ENCODE assay signal across 8 cellular contexts in the genomic region with DNA sequence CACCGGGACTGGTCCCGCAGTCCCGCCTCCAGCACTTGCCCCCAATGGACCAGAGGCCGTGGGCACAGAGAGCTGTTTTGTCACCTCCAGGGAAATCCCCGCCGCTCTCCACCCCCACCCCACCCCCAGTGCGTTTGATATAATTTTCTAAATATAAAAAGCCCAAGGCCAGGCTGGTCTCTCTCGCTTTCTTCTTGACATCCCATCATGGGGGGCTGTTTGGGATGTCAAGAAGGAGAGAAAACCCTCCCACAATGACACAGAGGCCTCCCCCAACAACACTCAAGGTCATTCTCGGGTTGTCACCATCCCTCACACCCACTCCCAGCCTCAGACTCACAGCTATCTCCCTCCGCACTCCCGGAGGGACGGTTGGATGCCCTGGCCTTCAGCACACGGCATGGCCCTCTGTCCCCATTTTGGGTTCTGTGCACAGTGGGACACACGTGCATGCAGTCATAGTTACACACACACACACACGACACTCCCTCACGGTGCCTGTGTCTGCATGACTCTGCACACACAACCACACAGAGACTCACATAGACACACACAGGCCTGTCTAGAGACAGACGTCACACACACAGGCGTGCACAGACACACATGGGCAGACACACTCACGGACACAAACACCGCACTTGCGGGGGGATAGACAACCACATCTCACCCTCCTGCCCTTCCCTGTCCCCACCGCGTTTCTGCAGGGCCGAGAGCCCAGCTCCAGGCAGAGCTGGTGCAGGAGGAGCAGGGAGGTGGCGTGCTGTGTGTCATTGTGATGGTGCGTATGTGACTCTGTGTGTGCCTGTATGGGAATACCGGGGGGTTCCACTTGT. TPM values are rescaled to one million over a fixed set of nuclear protein-coding genes. Genes with fewer than 3 reads are reported as not detected.
DNase-seq lines count a peak whose midpoint lies in the region; ATAC-seq and TF ChIP-seq lines count a peak whose summit lies in the region.

No MANE protein-coding gene starts in this region.

- H3K27me3 ChIP-seq in mucosa of stomach (ENCODE audit: control insufficient read depth, insufficient read depth, low read length) (no peaks in the 10 kb centered on the region), upper lobe of left lung (no peaks in the 10 kb centered on the region)

- peak; percentile 21 for DNase-seq in activated CD4-positive, alpha-beta T cell treated with anti-CD3 and anti-CD28 coated beads for 36 hours
- no peak for DNase-seq in activated CD4-positive, alpha-beta T cell treated with anti-CD3 and anti-CD28 coated beads for 4 hours
- DNase-seq in cardiac fibroblast (ENCODE audit: low read depth in 2 of 2) (no peak), upper lobe of left lung (no peak), COR-L47 (lab: John Stamatoyannopoulos, UW) (no peak), iPS-NIHi7 (ENCODE audit: extremely low spot score) (no peak)

- H3K4me3 ChIP-seq in cardiac fibroblast (replicated peaks in 1 of 2; ENCODE audit: low read depth in 2 of 2, low read length in 2 of 2) (peak overlapping the region; percentile 72 to 80), mucosa of stomach (ENCODE audit: low read length) (no peak overlapping the region), upper lobe of left lung (peak overlapping the region in 3 of 4 donors; percentile 89 to 99 (median 99))

- intact Hi-C loops in activated CD4-positive, alpha-beta T cell treated with anti-CD3 and anti-CD28 coated beads for 36 hours (cut with DNase I, micrococcal nuclease), result loop anchor here (2.0 to 5.0 kb wide), 2 partner anchors 76 to 579 kb away; partner anchors contain the start of gene SGTA (in 1 of the 2)

- H3K27ac Mint-ChIP-seq in activated CD4-positive, alpha-beta T cell treated with anti-CD3 and anti-CD28 coated beads for 36 hours, result peak overlapping the region; percentile 48

- no peaks in the 10 kb centered on the region for H3K9me3 Mint-ChIP-seq in activated CD4-positive, alpha-beta T cell treated with anti-CD3 and anti-CD28 coated beads for 36 hours (ENCODE audit: low read depth)

- peak overlapping the region; percentile 61 for H3K9ac ChIP-seq in mucosa of stomach (ENCODE audit: low read length)

- H3K9me3 ChIP-seq in mucosa of stomach (ENCODE audit: control insufficient read depth, low read length) (no peaks in the 10 kb centered on the region), upper lobe of left lung (no peaks in the 10 kb centered on the region)

- no peak for TF ChIP-seq POLR2A in upper lobe of left lung (IDR thresholded peaks at IDR 0.05)

- CTCF ChIA-PET in activated CD4-positive, alpha-beta T cell treated with anti-CD3 and anti-CD28 coated beads for 36 hours (lab: Charles Lee), result interaction anchor here (0.6 to 0.8 kb wide), 2 partner anchors 9 to 12 kb away, joined by 3 read pairs; no protein-coding TSS in a partner anchor

- H3K27me3 Mint-ChIP-seq in activated CD4-positive, alpha-beta T cell treated with anti-CD3 and anti-CD28 coated beads for 36 hours, result peaks cover 11% of the 10 kb centered on the region

- peak overlapping the region; percentile 84 to 100 (median 94) for H3K27ac ChIP-seq in upper lobe of left lung

- TF ChIP-seq CTCF in cardiac fibroblast (IDR thresholded peaks at IDR 0.05; ENCODE audit: low read depth, low read length), result no peak
- TF ChIP-seq CTCF in upper lobe of left lung (IDR thresholded peaks at IDR 0.05), result no peak

- peaks cover 29% of the 10 kb centered on the region for H3K4me1 ChIP-seq in mucosa of stomach (ENCODE audit: control insufficient read depth, insufficient read depth, low read length)
- H3K4me1 ChIP-seq in upper lobe of left lung, result peaks cover 30 to 52% (median 39%) of the 10 kb centered on the region in 4 donors

- no peak for ATAC-seq in activated CD4-positive, alpha-beta T cell treated with anti-CD3 and anti-CD28 coated beads for 36 hours
- ATAC-seq in upper lobe of left lung (ENCODE audit: low FRiP score in 2 of 2) (no peak), HG02840 (IDR thresholded peaks at IDR 0.05; ENCODE audit: low FRiP score, unreplicated experiment) (no peak)

- H3K4me3 Mint-ChIP-seq in activated CD4-positive, alpha-beta T cell treated with anti-CD3 and anti-CD28 coated beads for 36 hours, result peak overlapping the region; percentile 86

- no peak for TF ChIP-seq EP300 in upper lobe of left lung (IDR thresholded peaks at IDR 0.05)

- H3K36me3 Mint-ChIP-seq in activated CD4-positive, alpha-beta T cell treated with anti-CD3 and anti-CD28 coated beads for 36 hours (ENCODE audit: low read depth), result no peaks in the 10 kb centered on the region

- H3K36me3 ChIP-seq in mucosa of stomach (ENCODE audit: control insufficient read depth, insufficient read depth, low read length) (no peaks in the 10 kb centered on the region), upper lobe of left lung (no peaks in the 10 kb centered on the region)

- WGBS in upper lobe of left lung, 2 donors, result 30 to 52% methylated on average over 6 to 24 of the region's 27 CpGs

- peaks cover 38% of the 10 kb centered on the region for H3K4me1 Mint-ChIP-seq in activated CD4-positive, alpha-beta T cell treated with anti-CD3 and anti-CD28 coated beads for 36 hours

- POLR2A ChIA-PET in activated CD4-positive, alpha-beta T cell treated with anti-CD3 and anti-CD28 coated beads for 36 hours (lab: Charles Lee), result interaction anchor here (0.6 kb wide), 1 partner anchor 633 kb away, joined by 3 read pairs; no protein-coding TSS in a partner anchor

RNA-seq across cellular contexts. Expression of gene NFIC, which starts 4.8 kb away (rescaled TPM):
- total RNA-seq in activated CD4-positive, alpha-beta T cell treated with anti-CD3 and anti-CD28 coated beads for 36 hours, result 10 to 100 TPM; 20.5 to 22.6 TPM
- 100 to 1,000 TPM in 5 of 6 donors, 10 to 100 TPM in 1; 96.1 to 175 (median 154) TPM for total RNA-seq in upper lobe of left lung

Comparison
In these comparisons a context has a peak if more than half of its experiments do, and no peak if none do; other contexts are left out.
1. RNA of gene NFIC, which starts 4.8 kb away (total RNA-seq): 96.1 to 175 TPM in upper lobe of left lung; 20.5 to 22.6 TPM in activated CD4-positive, alpha-beta T cell treated with anti-CD3 and anti-CD28 coated beads for 36 hours; every median in the first group is over 4 times any median in the second.